In genomic region chr3:45890405-45890804, GRCh38 we compare ENCODE assay signal across 1 cellular context.
TF ChIP-seq lines count a peak whose summit lies in the region.

No MANE protein-coding gene starts in this region.

TF ChIP-seq in GM23338, 12 proteins besides CTCF, POLR2A, EP300 and RAD21 (continued from another document):
- TF ChIP-seq ZNF462 (CRISPR knock-in tag; IDR thresholded peaks at IDR 0.05) (no peak), EZH2phosphoT487 (IDR thresholded peaks at IDR 0.05; ENCODE audit: unreplicated experiment) (no peak), NANOG (IDR thresholded peaks at IDR 0.05; ENCODE audit: borderline replicate concordance) (no peak), EZH2 (IDR thresholded peaks at IDR 0.05; ENCODE audit: low read depth, unreplicated experiment) (no peak), JUNB (IDR thresholded peaks at IDR 0.05; ENCODE audit: unreplicated experiment) (no peak)
- TF ChIP-seq, protein P1, sequence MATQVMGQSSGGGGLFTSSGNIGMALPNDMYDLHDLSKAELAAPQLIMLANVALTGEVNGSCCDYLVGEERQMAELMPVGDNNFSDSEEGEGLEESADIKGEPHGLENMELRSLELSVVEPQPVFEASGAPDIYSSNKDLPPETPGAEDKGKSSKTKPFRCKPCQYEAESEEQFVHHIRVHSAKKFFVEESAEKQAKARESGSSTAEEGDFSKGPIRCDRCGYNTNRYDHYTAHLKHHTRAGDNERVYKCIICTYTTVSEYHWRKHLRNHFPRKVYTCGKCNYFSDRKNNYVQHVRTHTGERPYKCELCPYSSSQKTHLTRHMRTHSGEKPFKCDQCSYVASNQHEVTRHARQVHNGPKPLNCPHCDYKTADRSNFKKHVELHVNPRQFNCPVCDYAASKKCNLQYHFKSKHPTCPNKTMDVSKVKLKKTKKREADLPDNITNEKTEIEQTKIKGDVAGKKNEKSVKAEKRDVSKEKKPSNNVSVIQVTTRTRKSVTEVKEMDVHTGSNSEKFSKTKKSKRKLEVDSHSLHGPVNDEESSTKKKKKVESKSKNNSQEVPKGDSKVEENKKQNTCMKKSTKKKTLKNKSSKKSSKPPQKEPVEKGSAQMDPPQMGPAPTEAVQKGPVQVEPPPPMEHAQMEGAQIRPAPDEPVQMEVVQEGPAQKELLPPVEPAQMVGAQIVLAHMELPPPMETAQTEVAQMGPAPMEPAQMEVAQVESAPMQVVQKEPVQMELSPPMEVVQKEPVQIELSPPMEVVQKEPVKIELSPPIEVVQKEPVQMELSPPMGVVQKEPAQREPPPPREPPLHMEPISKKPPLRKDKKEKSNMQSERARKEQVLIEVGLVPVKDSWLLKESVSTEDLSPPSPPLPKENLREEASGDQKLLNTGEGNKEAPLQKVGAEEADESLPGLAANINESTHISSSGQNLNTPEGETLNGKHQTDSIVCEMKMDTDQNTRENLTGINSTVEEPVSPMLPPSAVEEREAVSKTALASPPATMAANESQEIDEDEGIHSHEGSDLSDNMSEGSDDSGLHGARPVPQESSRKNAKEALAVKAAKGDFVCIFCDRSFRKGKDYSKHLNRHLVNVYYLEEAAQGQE (IDR thresholded peaks at IDR 0.05; ENCODE audit: unreplicated experiment): no peak
